20 cellular contexts compared by ENCODE assay signal in the genomic region with DNA sequence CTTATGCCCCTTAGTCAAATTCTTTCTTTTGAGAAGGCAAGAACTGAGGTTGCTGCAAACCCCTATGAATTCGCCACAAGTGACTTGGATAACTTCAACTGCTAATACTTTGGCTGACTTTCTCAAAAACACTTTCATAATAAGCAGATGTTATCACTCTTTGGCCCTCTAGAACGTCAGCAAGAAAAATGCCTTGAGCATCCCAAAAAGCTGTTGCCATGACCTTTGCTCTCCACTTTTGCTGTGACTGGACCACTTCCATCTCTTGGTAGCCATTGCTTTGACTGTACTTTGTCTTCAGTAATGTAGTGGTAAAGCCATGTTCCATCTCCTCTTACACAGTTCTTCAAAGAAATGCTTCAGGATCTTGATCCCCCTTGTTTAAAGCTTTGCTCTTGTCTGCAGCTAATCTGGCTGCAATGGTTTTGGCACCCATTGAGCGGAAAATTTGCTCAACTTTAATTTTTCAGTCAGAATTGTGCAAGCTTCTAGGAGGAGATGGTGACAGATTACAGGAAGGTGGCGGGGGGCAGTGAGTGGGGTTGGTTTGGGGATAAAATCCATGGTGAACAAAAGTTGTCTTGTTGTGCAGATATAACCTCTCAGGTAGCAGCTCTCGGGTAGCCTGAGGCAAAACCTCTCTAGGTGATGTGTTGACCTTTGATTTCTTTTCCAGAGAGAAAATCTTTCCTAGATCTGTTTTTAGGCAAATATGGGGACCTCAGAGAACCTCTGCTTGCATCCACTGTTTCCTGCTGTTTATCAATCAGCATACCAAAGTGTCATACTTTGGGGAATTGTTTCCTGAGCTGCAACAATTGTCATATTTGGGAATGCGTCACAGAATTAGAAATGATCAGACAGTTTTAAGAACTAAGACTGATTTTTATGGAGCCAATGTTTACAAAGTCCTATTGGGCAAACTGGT.
A peak's percentile ranks its signal among the peaks of the same experiment; 100 is the strongest.
DNase-seq lines count a peak whose midpoint lies in the region; ATAC-seq and TF ChIP-seq lines count a peak whose summit lies in the region.
"Had no signal": no experiment of that assay in that cellular context is flagged by ENCODE, and none has a peak within 500 bp of the region (broad histone marks: within the 10 kb centered on the region; RNA-seq: fewer than 3 reads in every experiment).

No MANE protein-coding gene starts in this region.

- ATAC-seq in gastroesophageal sphincter (peak; percentile 81), gastrocnemius medialis (peak; percentile 45 to 51)
- ATAC-seq: activated CD8-positive, alpha-beta memory T cell treated with anti-CD3 and anti-CD28 coated beads, Interleukin-2, amount 10 ng/mL, durations not matched to agents 7 days and 5 days had no signal

- 54% methylated on average over 5 of the region's 6 CpGs for WGBS in gastroesophageal sphincter (ENCODE audit: low coverage in 1 of 2), 2 donors

- no peak for TF ChIP-seq EP300 in gastroesophageal sphincter (IDR thresholded peaks at IDR 0.05)

- no peaks in the 10 kb centered on the region for H3K9me3 ChIP-seq in adipocyte (ENCODE audit: control insufficient read depth, low read length)
- H3K9me3 ChIP-seq in gastroesophageal sphincter: no peaks in the 10 kb centered on the region
- no peaks in the 10 kb centered on the region for H3K9me3 ChIP-seq in gastrocnemius medialis
- H3K9me3 ChIP-seq: Caco-2 had no signal

- H3K4me3 ChIP-seq in adipocyte (ENCODE audit: low read length): peak overlapping the region; percentile 48
- H3K4me3 ChIP-seq in gastroesophageal sphincter: no peak overlapping the region
- H3K4me3 ChIP-seq in gastrocnemius medialis: no peak overlapping the region
- H3K4me3 ChIP-seq: coronary artery had no signal

- H3K4me1 ChIP-seq in adipocyte (ENCODE audit: control insufficient read depth, insufficient read depth, low read length) (peaks cover 40% of the 10 kb centered on the region), gastroesophageal sphincter (no peaks in the 10 kb centered on the region), gastrocnemius medialis (peaks cover 0 to 6% of the 10 kb centered on the region in 2 donors)

- no peaks in the 10 kb centered on the region for H3K36me3 ChIP-seq in adipocyte (ENCODE audit: control insufficient read depth, insufficient read depth, low read length, severe bottlenecking)
- H3K36me3 ChIP-seq in gastroesophageal sphincter: no peaks in the 10 kb centered on the region
- H3K36me3 ChIP-seq in gastrocnemius medialis: no peaks in the 10 kb centered on the region

- H3K27ac ChIP-seq in gastroesophageal sphincter (peak overlapping the region in 3 of 4 donors; percentile 22 to 49 (median 28)), gastrocnemius medialis (peak overlapping the region in 1 of 4 donors; percentile 27)
- H3K27ac ChIP-seq: epithelial cell of prostate had no signal

- no peaks in the 10 kb centered on the region for H3K27me3 ChIP-seq in adipocyte (replicated peaks; ENCODE audit: control insufficient read depth, insufficient read depth, low read length)
- no peaks in the 10 kb centered on the region for H3K27me3 ChIP-seq in gastroesophageal sphincter
- H3K27me3 ChIP-seq in gastrocnemius medialis: no peaks in the 10 kb centered on the region

- no peak for TF ChIP-seq POLR2A in gastroesophageal sphincter (IDR thresholded peaks at IDR 0.05)
- no peak for TF ChIP-seq POLR2A in gastrocnemius medialis (IDR thresholded peaks at IDR 0.05)

- intact Hi-C loops in gastrocnemius medialis (cut with DNase I; ENCODE audit: low total_unique reads): no loop called here

- TF ChIP-seq CTCF in gastroesophageal sphincter (IDR thresholded peaks at IDR 0.05) (no peak), gastrocnemius medialis (IDR thresholded peaks at IDR 0.05 in 4 of 5, conservative IDR thresholded peaks at IDR 0.05 in 1 of 5) (no peak), GM13976 (IDR thresholded peaks at IDR 0.05; ENCODE audit: borderline replicate concordance, control extremely low read depth, extremely low read depth, insufficient read depth, missing control alignments) (no peak)

- in situ Hi-C loops in gastrocnemius medialis (cut with MboI; ENCODE audit: low sequenced_read_pairs in 4 of 4) (no loop called here), GM13976 (cut with MboI; ENCODE audit: low sequenced_read_pairs, unreplicated experiment) (no loop called here)

- peak overlapping the region; percentile 77 for H3K9ac ChIP-seq in adipocyte (ENCODE audit: low read length)

- peak; percentile 20 for DNase-seq in GM04503 (ENCODE audit: low read depth)
- peak; percentile 28 for DNase-seq in adipocyte (ENCODE audit: low read depth)
- DNase-seq in gastrocnemius medialis: no peak
- no peak for DNase-seq in GM13976 (ENCODE audit: low spot score)
- no peak for DNase-seq in activated effector memory CD4-positive, alpha-beta T cell treated with anti-CD3 and anti-CD28 coated beads, Interleukin-2, amount 50 U/mL, for 16 hours
- no peak for DNase-seq in hippocampal formation (lab: John Stamatoyannopoulos, UW)
- no peak for DNase-seq in cerebellar nuclear complex (lab: John Stamatoyannopoulos, UW)
- DNase-seq: activated CD4-positive, alpha-beta T cell treated with anti-CD3 and anti-CD28 coated beads for 1 hour; activated CD8-positive, alpha-beta memory T cell treated with anti-CD3 and anti-CD28 coated beads, Interleukin-2, amount 10 ng/mL, durations not matched to agents 7 days and 5 days; Caco-2; H7; Kasumi-1; naive B cell; NCI-H1694 treated with DMSO at 0.1 percent for 48 hours; NCI-H446 treated with DMSO at 0.1 percent for 48 hours; stimulated activated CD4-positive, alpha-beta T cell treated with anti-CD3 and anti-CD28 coated beads, Interleukin-15, amount 100 ng/mL, for 24 hours; T-helper 9 cell had no signal

Comparison
In these comparisons a context has a peak if more than half of its experiments do, and no peak if none do; other contexts are left out.
1. DNase-seq: peak in GM04503 (single experiment) and adipocyte (single experiment); none in gastrocnemius medialis (0 of 2), GM13976 (single experiment), activated effector memory CD4-positive, alpha-beta T cell treated with anti-CD3 and anti-CD28 coated beads, Interleukin-2, amount 50 U/mL, for 16 hours (single experiment), hippocampal formation (0 of 2) and cerebellar nuclear complex (0 of 2).